In genomic region chr7:72966892-72967291, GRCh38 we compare ENCODE assay signal across 13 cellular contexts. TPM values are rescaled to one million over a fixed set of nuclear protein-coding genes. Genes with fewer than 3 reads are reported as not detected.
DNase-seq lines count a peak whose midpoint lies in the region; ATAC-seq and TF ChIP-seq lines count a peak whose summit lies in the region.
"Not testable (repeated sequence)": the region's sequence is repeated elsewhere in the genome, so short reads cannot be mapped to it uniquely, and the experiment has no call there.
"Had no signal": no experiment of that assay in that cellular context is flagged by ENCODE, and none has a peak within 500 bp of the region (broad histone marks: within the 10 kb centered on the region; RNA-seq: fewer than 3 reads in every experiment).

No MANE protein-coding gene starts in this region.

- H3K36me3 Mint-ChIP-seq in WTC11; activated T-cell treated with anti-CD3 and anti-CD28 coated beads, Interleukin-2, amount 50 U/mL, for 24 hours (ENCODE audit: low read depth); endodermal cell (ENCODE audit: low read depth); natural killer cell treated with Interleukin-12 subunit alpha and Interleukin-12 subunit beta and Interleukin-15 and Interleukin-18, amount 100 ng/mL, for 72 hours: not testable (repeated sequence)

- not testable (repeated sequence) for TF ChIP-seq CTCF in WTC11 (IDR thresholded peaks at IDR 0.05); endodermal cell (conservative IDR thresholded peaks at IDR 0.05); psoas muscle (IDR thresholded peaks at IDR 0.05); testis (IDR thresholded peaks at IDR 0.05)

- not testable (repeated sequence) for H3K9me3 Mint-ChIP-seq in WTC11; activated T-cell treated with anti-CD3 and anti-CD28 coated beads, Interleukin-2, amount 50 U/mL, for 24 hours; endodermal cell; natural killer cell treated with Interleukin-12 subunit alpha and Interleukin-12 subunit beta and Interleukin-15 and Interleukin-18, amount 100 ng/mL, for 72 hours

- not testable (repeated sequence) for H3K27me3 Mint-ChIP-seq in WTC11 (ENCODE audit: low read depth); activated T-cell treated with anti-CD3 and anti-CD28 coated beads, Interleukin-2, amount 50 U/mL, for 24 hours; endodermal cell (ENCODE audit: insufficient read depth); natural killer cell treated with Interleukin-12 subunit alpha and Interleukin-12 subunit beta and Interleukin-15 and Interleukin-18, amount 100 ng/mL, for 72 hours

- CTCF ChIA-PET in WTC11 (lab: Charles Lee) = not testable (repeated sequence)

- H3K4me1 ChIP-seq in endodermal cell (ENCODE audit: control insufficient read depth, insufficient read depth, low read length); psoas muscle; testis: not testable (repeated sequence)

- ATAC-seq in WTC11; natural killer cell treated with Interleukin-12 subunit alpha and Interleukin-12 subunit beta and Interleukin-15 and Interleukin-18, amount 100 ng/mL, for 72 hours: not testable (repeated sequence)
- ATAC-seq in psoas muscle = peak in 1 of 4 donors; percentile 22

- 72 to 87% methylated on average over 2 of the region's 3 CpGs for WGBS in endodermal cell (ENCODE audit: insufficient coverage in 1 of 2, insufficient read length in 1 of 2), 2 experiments
- 79 to 94% (median 81%) methylated on average over 2 of the region's 3 CpGs for WGBS in psoas muscle, 3 donors
- 42 to 68% methylated on average over 2 of the region's 3 CpGs for WGBS in testis, 2 donors

- not testable (repeated sequence) for H3K4me3 ChIP-seq in endodermal cell (ENCODE audit: low read length); psoas muscle; testis

- not testable (repeated sequence) for H3K27me3 ChIP-seq in endodermal cell (ENCODE audit: control insufficient read depth, insufficient read depth, low read length, poor library complexity, severe bottlenecking); psoas muscle (ENCODE audit: insufficient read depth in 3 of 3, low read length in 2 of 3); testis

- not testable (repeated sequence) for H3K9ac ChIP-seq in endodermal cell (ENCODE audit: extremely low read depth, low read length, poor library complexity, severe bottlenecking)

- intact Hi-C loops in psoas muscle (cut with DNase I); testis (cut with DNase I; ENCODE audit: low total_unique reads): not testable (repeated sequence)

- not testable (repeated sequence) for TF ChIP-seq POLR2A in testis (IDR thresholded peaks at IDR 0.05)

- H3K4me3 Mint-ChIP-seq in WTC11; activated T-cell treated with anti-CD3 and anti-CD28 coated beads, Interleukin-2, amount 50 U/mL, for 24 hours; endodermal cell; natural killer cell treated with Interleukin-12 subunit alpha and Interleukin-12 subunit beta and Interleukin-15 and Interleukin-18, amount 100 ng/mL, for 72 hours: not testable (repeated sequence)

- POLR2A ChIA-PET in WTC11 (lab: Charles Lee) = not testable (repeated sequence)

- not testable (repeated sequence) for H3K9me3 ChIP-seq in endodermal cell (ENCODE audit: control insufficient read depth, low read length); psoas muscle; testis

- DNase-seq in WTC11 (ENCODE audit: low spot score) = not testable (repeated sequence)
- peak; percentile 28 for DNase-seq in activated T-cell treated with anti-CD3 and anti-CD28 coated beads, Interleukin-2, amount 50 U/mL, for 24 hours
- DNase-seq in endodermal cell (peak; percentile 40), islet precursor cell (peak; percentile 35), psoas muscle (peak; percentile 7 to 35), testis (peak; percentile 34)
- DNase-seq in natural killer cell treated with Interleukin-12 subunit alpha and Interleukin-12 subunit beta and Interleukin-15 and Interleukin-18, amount 100 ng/mL, for 72 hours (ENCODE audit: low spot score) = peak; percentile 58

- H3K27ac Mint-ChIP-seq in WTC11; activated T-cell treated with anti-CD3 and anti-CD28 coated beads, Interleukin-2, amount 50 U/mL, for 24 hours; endodermal cell; natural killer cell treated with Interleukin-12 subunit alpha and Interleukin-12 subunit beta and Interleukin-15 and Interleukin-18, amount 100 ng/mL, for 72 hours: not testable (repeated sequence)

- H3K27ac ChIP-seq in endodermal cell (ENCODE audit: low read depth, low read length); psoas muscle; testis: not testable (repeated sequence)

- not testable (repeated sequence) for H3K4me1 Mint-ChIP-seq in WTC11; activated T-cell treated with anti-CD3 and anti-CD28 coated beads, Interleukin-2, amount 50 U/mL, for 24 hours (ENCODE audit: low read depth); endodermal cell; natural killer cell treated with Interleukin-12 subunit alpha and Interleukin-12 subunit beta and Interleukin-15 and Interleukin-18, amount 100 ng/mL, for 72 hours (ENCODE audit: low read depth in 2 of 2)

- H3K36me3 ChIP-seq in endodermal cell (ENCODE audit: control insufficient read depth, insufficient read depth, low read length); psoas muscle (ENCODE audit: insufficient read depth in 1 of 2, low read depth in 1 of 2); testis (ENCODE audit: low read depth, missing control alignments): not testable (repeated sequence)

TF ChIP-seq in WTC11, 78 proteins besides CTCF, POLR2A, EP300 and RAD21:
- 0 out of 2 replicates have a peak, but pooled peaks have one; percentile 46 for TF ChIP-seq GABPB1 (CRISPR knock-in tag; IDR thresholded peaks at IDR 0.05)

RNA-seq across cellular contexts. Expression of gene TRIM74, which starts 2.4 kb away (rescaled TPM):
- total RNA-seq in WTC11 (2021) (0.15 to 0.60 TPM (median 0.30 TPM) in 3 replicates), endodermal cell (under 1 TPM in 1 of 2 donors, not detected in 1; 0.55 TPM), psoas muscle (under 1 TPM in 1 of 4 donors, not detected in 3; 0.36 TPM), testis (1 to 10 TPM; 3.3 to 7.3 TPM)
- polyA plus RNA-seq in endodermal cell (2013, experiment 1 of 2) = 0.32 TPM
- 0.50 TPM for polyA plus RNA-seq in endodermal cell (2013, experiment 2 of 2)
- under 1 TPM in 1 of 2 donors, not detected in 1; 0.78 TPM for total RNA-seq in natural killer cell treated with Interleukin-12 subunit alpha and Interleukin-12 subunit beta and Interleukin-15 and Interleukin-18, amount 100 ng/mL, for 72 hours
- polyA plus RNA-seq in psoas muscle (under 1 TPM; 0.06 to 0.34 (median 0.07) TPM), testis (ENCODE audit: insufficient read depth, low read depth, low replicate concordance) (6.5 TPM)
- total RNA-seq: A673, Daoy, G401, H4, IMR-90, PC-3 had no signal

RNA-seq across cellular contexts. Expression of gene POM121, which starts 42.0 kb away (rescaled TPM):
- total RNA-seq in WTC11 (2021) = 54.8 to 59.0 TPM (median 56.5 TPM) in 3 replicates
- 10 to 100 TPM; 51.6 to 56.0 TPM for total RNA-seq in endodermal cell
- 47.5 TPM for polyA plus RNA-seq in endodermal cell (2013, experiment 1 of 2)
- polyA plus RNA-seq in endodermal cell (2013, experiment 2 of 2) = 43.5 TPM
- total RNA-seq in natural killer cell treated with Interleukin-12 subunit alpha and Interleukin-12 subunit beta and Interleukin-15 and Interleukin-18, amount 100 ng/mL, for 72 hours = 100 to 1,000 TPM in 1 of 2 donors, 10 to 100 TPM in 1; 67.4 to 114 TPM
- total RNA-seq in psoas muscle = 10 to 100 TPM; 16.6 to 28.1 (median 21.1) TPM
- 10 to 100 TPM in 1 of 3 donors, 1 to 10 TPM in 2; 8.0 to 18.0 (median 9.3) TPM for polyA plus RNA-seq in psoas muscle
- total RNA-seq in testis = 10 to 100 TPM; 48.3 to 51.2 TPM
- polyA plus RNA-seq in testis (ENCODE audit: insufficient read depth, low read depth, low replicate concordance) = 49.7 TPM
